25 cellular contexts compared by ENCODE assay signal in genomic region chr2:128270306-128271185, GRCh38. TPM values are rescaled to one million over a fixed set of nuclear protein-coding genes. Genes with fewer than 3 reads are reported as not detected.
A peak's percentile ranks its signal among the peaks of the same experiment; 100 is the strongest.
DNase-seq lines count a peak whose midpoint lies in the region; ATAC-seq and TF ChIP-seq lines count a peak whose summit lies in the region.
"Had no signal": no experiment of that assay in that cellular context is flagged by ENCODE, and none has a peak within 500 bp of the region (broad histone marks: within the 10 kb centered on the region; RNA-seq: fewer than 3 reads in every experiment).

No MANE protein-coding gene starts in this region.

- no peak overlapping the region for H2BK15ac ChIP-seq in mesenchymal stem cell (ENCODE audit: low read depth, poor library complexity, severe bottlenecking)

- peaks cover 0 to 12% (median 5%) of the 10 kb centered on the region in 7 donors for H3K4me1 Mint-ChIP-seq in naive thymus-derived CD4-positive, alpha-beta T cell
- H3K4me1 Mint-ChIP-seq: memory B cell had no signal

- H3K79me1 ChIP-seq in mesenchymal stem cell (replicated peaks; ENCODE audit: low read length, poor library complexity, severe bottlenecking): peaks cover 4% of the 10 kb centered on the region

- H4K8ac ChIP-seq in mesenchymal stem cell (ENCODE audit: low read length): peak overlapping the region; percentile 19

- no peak overlapping the region for H3K4ac ChIP-seq in mesenchymal stem cell (ENCODE audit: low read depth in 1 of 2, low read length in 2 of 2)

- H3K27me3 Mint-ChIP-seq in naive thymus-derived CD4-positive, alpha-beta T cell: no peaks in the 10 kb centered on the region
- H3K27me3 Mint-ChIP-seq: memory B cell, naive B cell, progenitor cell of endocrine pancreas had no signal

- CTCF ChIA-PET in naive thymus-derived CD4-positive, alpha-beta T cell (lab: Charles Lee): no interaction called here

- ATAC-seq in Right ventricle myocardium inferior (no peak), upper lobe of right lung (no peak), HG02763 (IDR thresholded peaks at IDR 0.05; ENCODE audit: unreplicated experiment) (no peak)
- no peak for ATAC-seq in naive thymus-derived CD4-positive, alpha-beta T cell

- intact Hi-C loops in Right ventricle myocardium inferior (cut with DNase I) (no loop called here), dorsolateral prefrontal cortex (cut with DNase I) (loop anchor here in 1 of 2 donors (1.0 kb wide), 1 partner anchor 8 kb away; no protein-coding TSS in a partner anchor), upper lobe of right lung (cut with DNase I) (no loop called here)
- intact Hi-C loops in naive thymus-derived CD4-positive, alpha-beta T cell (cut with micrococcal nuclease): no loop called here

- H4K91ac ChIP-seq in mesenchymal stem cell (ENCODE audit: low read length): no peak overlapping the region

- peak overlapping the region in 1 of 9 donors; percentile 14 for H3K27ac Mint-ChIP-seq in naive thymus-derived CD4-positive, alpha-beta T cell
- H3K27ac Mint-ChIP-seq: memory B cell had no signal

- H3K4me3 ChIP-seq in right atrium auricular region (no peak overlapping the region), dorsolateral prefrontal cortex (no peak overlapping the region), mesenchymal stem cell (ENCODE audit: insufficient read depth in 1 of 2, low read depth in 1 of 2, low read length in 2 of 2) (no peak overlapping the region), upper lobe of right lung (no peak overlapping the region)
- no peak overlapping the region for H3K4me3 ChIP-seq in naive thymus-derived CD4-positive, alpha-beta T cell (ENCODE audit: low read length)
- H3K4me3 ChIP-seq: A549, smooth muscle cell had no signal

- H3K4me2 ChIP-seq in mesenchymal stem cell (ENCODE audit: low read length, poor library complexity, severe bottlenecking): no peak overlapping the region
- H3K4me2 ChIP-seq: A549, smooth muscle cell had no signal

- H3K36me3 ChIP-seq in right atrium auricular region: peaks cover 5% of the 10 kb centered on the region
- H3K36me3 ChIP-seq in mesenchymal stem cell (ENCODE audit: control insufficient read depth in 1 of 2, insufficient read depth in 2 of 2, low read depth in 1 of 2, low read length in 2 of 2): peaks cover 23 to 24% of the 10 kb centered on the region in 2 experiments
- peaks cover 4% of the 10 kb centered on the region for H3K36me3 ChIP-seq in upper lobe of right lung
- H3K36me3 ChIP-seq in naive thymus-derived CD4-positive, alpha-beta T cell (ENCODE audit: control insufficient read depth in 2 of 3, insufficient read depth in 3 of 3, low read length in 3 of 3): peaks cover 0 to 6% (median 0%) of the 10 kb centered on the region in 3 experiments

- peaks cover 4 to 17% (median 9%) of the 10 kb centered on the region in 11 donors for H3K9me3 Mint-ChIP-seq in naive thymus-derived CD4-positive, alpha-beta T cell

- H3K27ac ChIP-seq in right atrium auricular region (no peak overlapping the region), dorsolateral prefrontal cortex (peak overlapping the region in 32 of 59 donors; percentile 9 to 85 (median 40)), mesenchymal stem cell (ENCODE audit: low read length, poor library complexity, severe bottlenecking) (no peak overlapping the region), upper lobe of right lung (no peak overlapping the region)
- H3K27ac ChIP-seq in naive thymus-derived CD4-positive, alpha-beta T cell (ENCODE audit: low read depth, low read length): no peak overlapping the region
- H3K27ac ChIP-seq: A549, RWPE1 had no signal

- no peaks in the 10 kb centered on the region for H3K27me3 ChIP-seq in right atrium auricular region
- H3K27me3 ChIP-seq in dorsolateral prefrontal cortex: no peaks in the 10 kb centered on the region
- no peaks in the 10 kb centered on the region for H3K27me3 ChIP-seq in mesenchymal stem cell (ENCODE audit: control insufficient read depth in 1 of 2, insufficient read depth in 1 of 2, low read length in 2 of 2)
- no peaks in the 10 kb centered on the region for H3K27me3 ChIP-seq in upper lobe of right lung
- H3K27me3 ChIP-seq in naive thymus-derived CD4-positive, alpha-beta T cell (ENCODE audit: control insufficient read depth in 2 of 2, insufficient read depth in 2 of 2, low read length in 2 of 2): no peaks in the 10 kb centered on the region
- H3K27me3 ChIP-seq: BE2C had no signal

- no peak overlapping the region for H3K14ac ChIP-seq in mesenchymal stem cell (ENCODE audit: low read length in 2 of 2)

- TF ChIP-seq CTCF in right atrium auricular region (IDR thresholded peaks at IDR 0.05) (no peak), dorsolateral prefrontal cortex (IDR thresholded peaks at IDR 0.05 in 54 of 56, conservative IDR thresholded peaks at IDR 0.05 in 2 of 56; ENCODE audit: low read depth in 1 of 56, partially characterized antibody in 56 of 56) (no peak), upper lobe of right lung (IDR thresholded peaks at IDR 0.05) (no peak)

- H2AFZ ChIP-seq in mesenchymal stem cell (ENCODE audit: low read depth, low read length): no peak overlapping the region

- no peaks in the 10 kb centered on the region for H3K4me1 ChIP-seq in right atrium auricular region
- H3K4me1 ChIP-seq in mesenchymal stem cell (ENCODE audit: control insufficient read depth, insufficient read depth, low read depth, low read length): peaks cover 2% of the 10 kb centered on the region
- no peaks in the 10 kb centered on the region for H3K4me1 ChIP-seq in upper lobe of right lung
- H3K4me1 ChIP-seq in naive thymus-derived CD4-positive, alpha-beta T cell (ENCODE audit: control insufficient read depth in 2 of 2, insufficient read depth in 2 of 2, low read length in 2 of 2): peaks cover 0 to 14% of the 10 kb centered on the region in 2 donors
- H3K4me1 ChIP-seq: A549, BE2C, Caco-2 had no signal

- POLR2A ChIA-PET in naive thymus-derived CD4-positive, alpha-beta T cell (lab: Charles Lee): no interaction called here

- no peak overlapping the region for H2BK120ac ChIP-seq in mesenchymal stem cell (ENCODE audit: low read depth, low read length)

- H3K36me3 Mint-ChIP-seq in naive thymus-derived CD4-positive, alpha-beta T cell: peaks cover 7 to 19% (median 15%) of the 10 kb centered on the region in 5 donors

- H2AK5ac ChIP-seq in mesenchymal stem cell (ENCODE audit: low read length, severe bottlenecking): no peak overlapping the region

- 94% methylated on average over 15 of the region's 15 CpGs for WGBS in mesenchymal stem cell

- H2BK12ac ChIP-seq in mesenchymal stem cell (ENCODE audit: low read length in 2 of 2): no peak overlapping the region

- no peak overlapping the region for H3K9ac ChIP-seq in mesenchymal stem cell (ENCODE audit: low read length)

- H2BK5ac ChIP-seq in mesenchymal stem cell (ENCODE audit: low read depth, low read length, poor library complexity, severe bottlenecking): no peak overlapping the region

- no peak overlapping the region for H3K18ac ChIP-seq in mesenchymal stem cell (ENCODE audit: low read depth in 1 of 2, low read length in 2 of 2)

- no peak overlapping the region for H3K4me3 Mint-ChIP-seq in naive thymus-derived CD4-positive, alpha-beta T cell
- H3K4me3 Mint-ChIP-seq: memory B cell, naive B cell had no signal

- peaks cover 0 to 16% of the 10 kb centered on the region in 2 donors for H3K9me3 ChIP-seq in right atrium auricular region
- H3K9me3 ChIP-seq in mesenchymal stem cell (ENCODE audit: control insufficient read depth, low read length): peaks cover 12% of the 10 kb centered on the region
- no peaks in the 10 kb centered on the region for H3K9me3 ChIP-seq in upper lobe of right lung
- no peaks in the 10 kb centered on the region for H3K9me3 ChIP-seq in naive thymus-derived CD4-positive, alpha-beta T cell (ENCODE audit: control insufficient read depth in 2 of 3, low read length in 3 of 3)
- H3K9me3 ChIP-seq: BE2C had no signal

- DNase-seq in Right ventricle myocardium inferior (ENCODE audit: missing footprints) (peak; percentile 60), right atrium auricular region (ENCODE audit: low spot score) (no peak), dorsolateral prefrontal cortex (peak in 3 of 10 donors; percentile 10 to 31 (median 13)), mesenchymal stem cell (no peak), upper lobe of right lung (peak; percentile 33), NCI-H345 treated with DMSO at 0.1 percent for 48 hours (lab: John Stamatoyannopoulos, UW; ENCODE audit: unreplicated experiment) (no peak)
- no peak for DNase-seq in naive thymus-derived CD4-positive, alpha-beta T cell
- DNase-seq: activated CD4-positive, alpha-beta T cell treated with anti-CD3 and anti-CD28 coated beads for 48 hours; activated CD8-positive, alpha-beta memory T cell treated with anti-CD3 and anti-CD28 coated beads, Interleukin-2, amount 50 U/mL, for 4 hours; activated gamma-delta T cell treated with Interleukin-2 at 50 U/mL for 16 hours; BE2C; HCEC 1CT; Kasumi-1; naive B cell; NCI-H1092 treated with DMSO at 0.1 percent for 48 hours; NCI-H2029 treated with DMSO at 0.1 percent for 48 hours; NCI-H510A; stimulated activated CD4-positive, alpha-beta T cell treated with anti-CD3 and anti-CD28 coated beads, Interleukin-4, amount 100 ng/mL, for 1 hour had no signal

- H3K23ac ChIP-seq in mesenchymal stem cell (ENCODE audit: low read length in 2 of 2): no peak overlapping the region

RNA-seq across cellular contexts. Expression of gene HS6ST1, which starts 48.1 kb away (rescaled TPM):
- total RNA-seq in Right ventricle myocardium inferior (34.9 TPM), right atrium auricular region (10 to 100 TPM; 19.0 to 25.8 TPM), dorsolateral prefrontal cortex (100 to 1,000 TPM in 78 of 120 experiments, 10 to 100 TPM in 42; 63.1 to 197 (median 109) TPM), upper lobe of right lung (33.2 TPM)
- polyA plus RNA-seq in mesenchymal stem cell (2013, experiment 1 of 2): 37.7 TPM
- polyA plus RNA-seq in mesenchymal stem cell (2013, experiment 2 of 2): 37.3 TPM
- 10 to 100 TPM; 10.3 to 14.3 (median 13.1) TPM for total RNA-seq in naive thymus-derived CD4-positive, alpha-beta T cell
- polyA plus RNA-seq in naive thymus-derived CD4-positive, alpha-beta T cell: 1 to 10 TPM; 1.6 to 4.3 TPM

Comparison
In these comparisons a context has a peak if more than half of its experiments do, and no peak if none do; other contexts are left out.
1. DNase-seq: peak in Right ventricle myocardium inferior (single experiment) and upper lobe of right lung (single experiment); none in right atrium auricular region (single experiment), mesenchymal stem cell (single experiment), naive thymus-derived CD4-positive, alpha-beta T cell (0 of 9) and NCI-H345 treated with DMSO at 0.1 percent for 48 hours (single experiment).
2. H3K27ac ChIP-seq: peak in dorsolateral prefrontal cortex (32 of 59); none in right atrium auricular region (0 of 2), mesenchymal stem cell (single experiment), upper lobe of right lung (single experiment) and naive thymus-derived CD4-positive, alpha-beta T cell (single experiment).